In the genomic region with DNA sequence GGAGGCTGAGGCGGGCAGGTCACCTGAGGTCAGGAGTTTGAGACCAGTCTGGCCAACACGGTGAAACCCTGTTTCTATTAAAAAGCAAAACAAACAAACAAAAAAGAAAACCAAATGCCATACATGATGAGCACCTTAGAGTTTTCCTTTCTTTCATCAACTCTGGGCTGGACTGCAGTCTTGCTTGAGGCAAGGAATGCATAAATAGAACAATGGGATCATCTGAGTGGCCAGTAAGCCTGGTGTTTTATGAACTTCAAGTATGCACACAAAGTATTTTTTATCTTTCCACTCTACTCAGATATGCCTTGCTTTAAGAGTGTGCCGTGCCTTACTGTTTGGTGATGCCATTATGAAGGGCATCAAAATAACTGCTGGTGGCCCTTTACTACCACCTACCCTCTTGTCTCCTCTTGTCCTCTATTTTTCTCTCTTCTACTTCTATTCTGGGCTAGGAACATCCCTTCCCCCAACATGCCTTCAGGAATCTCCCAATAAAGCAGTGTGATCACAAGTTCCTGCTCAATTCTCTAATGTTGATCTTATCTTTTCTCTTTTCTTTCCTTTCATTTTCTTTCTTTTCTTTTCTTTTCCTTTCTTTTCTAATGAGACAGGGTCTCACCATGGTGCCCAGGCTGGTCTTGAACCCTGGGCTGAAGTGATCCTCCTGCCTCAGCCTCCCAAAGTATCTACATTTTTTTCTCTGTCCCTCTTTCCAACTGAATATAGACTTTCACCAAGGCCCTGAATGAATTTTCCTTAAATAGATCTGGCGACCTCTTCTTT, we compare ENCODE assay signal across 1 cellular context.
A peak's percentile ranks its signal among the peaks of the same experiment; 100 is the strongest.
TF ChIP-seq lines count a peak whose summit lies in the region.

No MANE protein-coding gene starts in this region.

TF ChIP-seq in HEK293, 187 proteins besides CTCF, POLR2A, EP300 and RAD21 (continued from another document):
- TF ChIP-seq ZNF302 (tag by site-specific recombination; IDR thresholded peaks at IDR 0.05; ENCODE audit: low read depth) (no peak), ZNF239 (tag by site-specific recombination; IDR thresholded peaks at IDR 0.05) (no peak), ZNF433 (tag by site-specific recombination; IDR thresholded peaks at IDR 0.05; ENCODE audit: low read depth) (no peak), HOXC10 (CRISPR knock-in tag; IDR thresholded peaks at IDR 0.05) (no peak), PRDM1 (tag by site-specific recombination; IDR thresholded peaks at IDR 0.05) (peak; percentile 83)
- TF ChIP-seq, protein P1, sequence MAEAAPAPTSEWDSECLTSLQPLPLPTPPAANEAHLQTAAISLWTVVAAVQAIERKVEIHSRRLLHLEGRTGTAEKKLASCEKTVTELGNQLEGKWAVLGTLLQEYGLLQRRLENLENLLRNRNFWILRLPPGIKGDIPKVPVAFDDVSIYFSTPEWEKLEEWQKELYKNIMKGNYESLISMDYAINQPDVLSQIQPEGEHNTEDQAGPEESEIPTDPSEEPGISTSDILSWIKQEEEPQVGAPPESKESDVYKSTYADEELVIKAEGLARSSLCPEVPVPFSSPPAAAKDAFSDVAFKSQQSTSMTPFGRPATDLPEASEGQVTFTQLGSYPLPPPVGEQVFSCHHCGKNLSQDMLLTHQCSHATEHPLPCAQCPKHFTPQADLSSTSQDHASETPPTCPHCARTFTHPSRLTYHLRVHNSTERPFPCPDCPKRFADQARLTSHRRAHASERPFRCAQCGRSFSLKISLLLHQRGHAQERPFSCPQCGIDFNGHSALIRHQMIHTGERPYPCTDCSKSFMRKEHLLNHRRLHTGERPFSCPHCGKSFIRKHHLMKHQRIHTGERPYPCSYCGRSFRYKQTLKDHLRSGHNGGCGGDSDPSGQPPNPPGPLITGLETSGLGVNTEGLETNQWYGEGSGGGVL (tag by site-specific recombination; IDR thresholded peaks at IDR 0.05), result no peak
